In genomic region chr19:29956855-29957254, GRCh38 we compare ENCODE assay signal across 28 cellular contexts.
"Had no signal": no experiment of that assay in that cellular context is flagged by ENCODE, and none has a peak within 500 bp of the region (broad histone marks: within the 10 kb centered on the region; RNA-seq: fewer than 3 reads in every experiment).

No MANE protein-coding gene starts in this region.

- H3K36me3 ChIP-seq: ascending aorta, breast epithelium, cardiac muscle cell had no signal

- H3K4me1 ChIP-seq: ascending aorta, breast epithelium had no signal

- H3K27ac ChIP-seq: ascending aorta, breast epithelium, cardiac muscle cell, coronary artery, dorsolateral prefrontal cortex had no signal

- H3K27me3 ChIP-seq: ascending aorta, breast epithelium, cardiac muscle cell, dorsolateral prefrontal cortex had no signal

- ATAC-seq: activated CD4-positive, alpha-beta T cell treated with anti-CD3 and anti-CD28 coated beads for 36 hours; activated naive CD4-positive, alpha-beta T cell treated with anti-CD3 and anti-CD28 coated beads, Interleukin-2, amount 50 U/mL, for 72 hours; activated T-cell treated with anti-CD3 and anti-CD28 coated beads, Interleukin-2, amount 50 U/mL, for 72 hours; esophagus mucosa had no signal

- H3K4me3 ChIP-seq: ascending aorta, breast epithelium, cardiac muscle cell, coronary artery, dorsolateral prefrontal cortex had no signal

- H3K9me3 ChIP-seq: ascending aorta, breast epithelium had no signal

- DNase-seq: activated CD4-positive, alpha-beta memory T cell treated with anti-CD3 and anti-CD28 coated beads, Interleukin-2, amount 10 ng/mL, durations not matched to agents 7 days and 5 days; activated CD4-positive, alpha-beta T cell treated with anti-CD3 and anti-CD28 coated beads for 36 hours; activated CD4-positive, alpha-beta T cell treated with anti-CD3 and anti-CD28 coated beads, Interleukin-2, amount 10 ng/mL, durations not matched to agents 7 days and 5 days; activated CD4-positive, alpha-beta T cell treated with anti-CD3 and anti-CD28 coated beads, Interleukin-2, amount 50 U/mL, for 4 hours; activated CD4-positive, CD25-positive, alpha-beta regulatory T cell; activated CD4-positive, CD25-positive, alpha-beta regulatory T cell treated with anti-CD3 and anti-CD28 coated beads, Interleukin-2, amount 50 U/mL, for 72 hours; activated CD8-positive, alpha-beta memory T cell treated with anti-CD3 and anti-CD28 coated beads, Interleukin-2, amount 50 U/mL, for 48 hours; activated gamma-delta T cell; activated naive CD4-positive, alpha-beta T cell; activated naive CD4-positive, alpha-beta T cell treated with anti-CD3 and anti-CD28 coated beads, Interleukin-2, amount 10 ng/mL, durations not matched to agents 7 days and 5 days; activated naive CD8-positive, alpha-beta T cell treated with anti-CD3 and anti-CD28 coated beads, Interleukin-2, amount 10 ng/mL, durations not matched to agents 7 days and 5 days; activated T-cell treated with anti-CD3 and anti-CD28 coated beads for 4 hours; activated T-cell treated with anti-CD3 and anti-CD28 coated beads, Interleukin-2, amount 50 U/mL, for 24 hours; activated T-cell treated with anti-CD3 and anti-CD28 coated beads, Interleukin-2, amount 50 U/mL, for 72 hours; central memory CD4-positive, alpha-beta T cell; dorsolateral prefrontal cortex; effector memory CD4-positive, alpha-beta T cell; endodermal cell; foreskin fibroblast; head of caudate nucleus; T-helper 2 cell had no signal

- FAIRE-seq: frontal cortex had no signal
